In the genomic region with DNA sequence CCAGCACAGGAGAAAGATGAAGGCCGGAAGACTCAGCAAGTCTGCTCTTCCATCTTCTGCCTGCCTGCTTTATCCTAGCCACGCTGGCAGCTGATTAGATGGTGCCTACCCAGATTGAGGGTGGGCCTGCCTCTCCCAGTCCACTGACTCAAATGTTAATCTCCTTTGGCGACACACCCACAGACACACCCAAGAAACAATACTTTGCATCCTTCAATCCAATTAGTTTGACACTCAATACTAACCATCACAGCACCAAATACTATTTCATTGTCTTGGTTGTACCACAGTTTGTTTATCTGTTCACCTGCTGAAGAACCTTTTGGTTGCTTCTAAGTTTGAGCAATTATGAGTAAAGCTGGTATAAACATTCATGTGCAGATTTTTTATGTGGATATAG, we compare ENCODE assay signal across 18 cellular contexts.
DNase-seq lines count a peak whose midpoint lies in the region; ATAC-seq and TF ChIP-seq lines count a peak whose summit lies in the region.
"Had no signal": no experiment of that assay in that cellular context is flagged by ENCODE, and none has a peak within 500 bp of the region (broad histone marks: within the 10 kb centered on the region; RNA-seq: fewer than 3 reads in every experiment).

No MANE protein-coding gene starts in this region.

- H3K27me3 ChIP-seq in DOHH2 (ENCODE audit: control insufficient read depth, low read length), result no peaks in the 10 kb centered on the region
- H3K27me3 ChIP-seq in SU-DHL-6 (ENCODE audit: low read length), result no peaks in the 10 kb centered on the region
- H3K27me3 ChIP-seq: BLaER1 treated with 17β-estradiol and CSF1 and Interleukin-3, amounts not matched to agents 10 nM and 100 nM had no signal

- peak; percentile 73 for DNase-seq in NCI-H82 (lab: John Stamatoyannopoulos, UW)
- DNase-seq: AML-193; Caco-2; Calu3; CD4-positive, alpha-beta T cell; CD8-positive, alpha-beta T cell; DMS79 treated with DMSO at 0.1 percent for 48 hours; EL; GDM1 had no signal

- H3K4me3 ChIP-seq in DOHH2 (ENCODE audit: low read length) (no peak overlapping the region), SU-DHL-6 (ENCODE audit: insufficient read depth, low read length, poor library complexity, severe bottlenecking) (no peak overlapping the region)
- H3K4me3 ChIP-seq: A549; BLaER1 treated with 17β-estradiol and CSF1 and Interleukin-3, amounts not matched to agents 10 nM and 100 nM; GM12878 had no signal

- peaks cover 38% of the 10 kb centered on the region for H3F3A ChIP-seq in DOHH2 (ENCODE audit: control insufficient read depth, insufficient read depth)
- H3F3A ChIP-seq in SU-DHL-6 (ENCODE audit: insufficient read depth), result peaks cover 68% of the 10 kb centered on the region

- TF ChIP-seq CTCF in DOHH2 (IDR thresholded peaks at IDR 0.05; ENCODE audit: low read depth, low read length, poor library complexity, severe bottlenecking) (no peak), SU-DHL-6 (IDR thresholded peaks at IDR 0.05; ENCODE audit: insufficient read depth, low read length, poor library complexity, severe bottlenecking) (no peak)

- H3K79me2 ChIP-seq in DOHH2 (ENCODE audit: control insufficient read depth, low read length) (peaks cover 85% of the 10 kb centered on the region), SU-DHL-6 (ENCODE audit: insufficient read depth, low read length) (peaks cover 76% of the 10 kb centered on the region)

- 0 out of 2 replicates have a peak overlapping the region, but pooled peaks have one; percentile 16 for H3K27ac ChIP-seq in DOHH2 (ENCODE audit: low read depth, low read length)
- peak overlapping the region; percentile 70 for H3K27ac ChIP-seq in SU-DHL-6 (ENCODE audit: low read depth, low read length)
- H3K27ac ChIP-seq: 22Rv1; A549; BLaER1 treated with 17β-estradiol and CSF1 and Interleukin-3, amounts not matched to agents 10 nM and 100 nM; C4-2B had no signal

- H3K9me2 ChIP-seq in DOHH2 (replicated peaks; ENCODE audit: control insufficient read depth, low read length) (no peaks in the 10 kb centered on the region), SU-DHL-6 (replicated peaks; ENCODE audit: insufficient read depth, low read length) (no peaks in the 10 kb centered on the region)

- ATAC-seq in HG02973 (IDR thresholded peaks at IDR 0.05; ENCODE audit: unreplicated experiment) (no peak), HG02870 (IDR thresholded peaks at IDR 0.05; ENCODE audit: unreplicated experiment) (no peak)
- ATAC-seq: A549; CD8-positive, alpha-beta T cell; GM12878 had no signal

- peaks cover 86% of the 10 kb centered on the region for H3K36me3 ChIP-seq in DOHH2 (ENCODE audit: control insufficient read depth, low read length)
- H3K36me3 ChIP-seq in SU-DHL-6 (ENCODE audit: low read length), result peaks cover 42% of the 10 kb centered on the region

- no peaks in the 10 kb centered on the region for H3K9me3 ChIP-seq in DOHH2 (ENCODE audit: control insufficient read depth, insufficient read depth, low read length)
- H3K9me3 ChIP-seq in SU-DHL-6 (ENCODE audit: insufficient read depth, low read length), result no peaks in the 10 kb centered on the region
- H3K9me3 ChIP-seq: A549; BLaER1 treated with 17β-estradiol and CSF1 and Interleukin-3, amounts not matched to agents 10 nM and 100 nM; Caco-2 had no signal

- H2AFZ ChIP-seq in SU-DHL-6 (ENCODE audit: low read depth, low read length, severe bottlenecking), result no peak overlapping the region

- no peak overlapping the region for H3K9ac ChIP-seq in SU-DHL-6 (ENCODE audit: low read length)
- H3K9ac ChIP-seq: BLaER1 treated with 17β-estradiol and CSF1 and Interleukin-3, amounts not matched to agents 10 nM and 100 nM had no signal

- H4K20me1 ChIP-seq in DOHH2 (ENCODE audit: control insufficient read depth, insufficient read depth, low read depth, low read length) (no peaks in the 10 kb centered on the region), SU-DHL-6 (ENCODE audit: low read depth, low read length) (no peaks in the 10 kb centered on the region)

- H3K4me2 ChIP-seq in DOHH2 (ENCODE audit: low read length) (peak overlapping the region; percentile 21; the same call in 1 of the 2 replicates), SU-DHL-6 (ENCODE audit: low read depth, low read length, poor library complexity, severe bottlenecking) (no peak overlapping the region)
- H3K4me2 ChIP-seq: A549 had no signal

- H3K4me1 ChIP-seq in DOHH2 (ENCODE audit: control insufficient read depth, low read length), result peaks cover 99% of the 10 kb centered on the region
- H3K4me1 ChIP-seq: A549, Caco-2 had no signal
